In genomic region chr20:297098-297924, GRCh38 we compare ENCODE assay signal across 8 cellular contexts. TPM values are rescaled to one million over a fixed set of nuclear protein-coding genes. Genes with fewer than 3 reads are reported as not detected.
DNase-seq lines count a peak whose midpoint lies in the region; ATAC-seq, FAIRE-seq and TF ChIP-seq lines count a peak whose summit lies in the region.

Gene ZCCHC3, plus strand, starts transcription at chr20:297570. Its CDS starts 17 bp downstream, at chr20:297587.

- H3K27me3 Mint-ChIP-seq in T-cell, result no peaks in the 10 kb centered on the region

- peak within 1 kb of the TSS; percentile 99 for H3K4me3 Mint-ChIP-seq in T-cell

- CTCF ChIA-PET in T-cell (lab: Charles Lee), result interaction anchor here in 1 of 2 donors (0.6 to 2.9 kb wide), 3 partner anchors 24 to 28 kb away, joined by 3 to 11 read pairs (median 4); partner anchors contain the start of gene SOX12

- peak in 3 of 6 experiments; percentile 8 to 21 (median 12) for TF ChIP-seq CTCF in upper lobe of left lung (IDR thresholded peaks at IDR 0.05)

- peaks cover 40 to 58% (median 43%) of the 10 kb centered on the region in 3 donors for H3K4me1 Mint-ChIP-seq in T-cell

- peak; percentile 82 for TF ChIP-seq POLR2A in GM12891 (IDR thresholded peaks at IDR 0.05; ENCODE audit: low read depth, low read length)
- peak in 3 of 4 donors; percentile 68 to 81 (median 72) for TF ChIP-seq POLR2A in upper lobe of left lung (IDR thresholded peaks at IDR 0.05)

- peak; percentile 79 for ATAC-seq in HG02759 (IDR thresholded peaks at IDR 0.05; ENCODE audit: unreplicated experiment)
- peak; percentile 80 to 90 (median 84) for ATAC-seq in T-cell (replicated peaks in 1 of 4)
- peak; percentile 94 to 95 for ATAC-seq in upper lobe of left lung (ENCODE audit: low FRiP score in 2 of 2)

- H3K36me3 Mint-ChIP-seq in T-cell, result peaks cover 6% of the 10 kb centered on the region

- WGBS in upper lobe of left lung, 2 donors, result 0 to 1% methylated on average over 63 to 99 of the region's 99 CpGs

- H3K9ac ChIP-seq in adipocyte (ENCODE audit: low read length), result peak within 1 kb of the TSS; percentile 98

- no peaks in the 10 kb centered on the region for H3K9me3 ChIP-seq in adipocyte (ENCODE audit: control insufficient read depth, low read length)
- H3K9me3 ChIP-seq in upper lobe of left lung, result no peaks in the 10 kb centered on the region

- H3K4me3 ChIP-seq in adipocyte (ENCODE audit: low read length) (peak within 1 kb of the TSS; percentile 97), upper lobe of left lung (peak within 1 kb of the TSS; percentile 79 to 92 (median 86))

- H3K27ac Mint-ChIP-seq in T-cell, result peak within 1 kb of the TSS; percentile 99

- DNase-seq in GM12891 (ENCODE audit: insufficient read length, low spot score) (peak; percentile 85), NCI-H1417 (lab: John Stamatoyannopoulos, UW) (peak; percentile 96 to 98 (median 97)), T-cell (peak; percentile 66 to 84 (median 76)), adipocyte (ENCODE audit: low read depth) (peak; percentile 99), cardiac septum (ENCODE audit: low spot score) (peak; percentile 92), posterior cingulate gyrus (peak; percentile 59 to 95 (median 75)), upper lobe of left lung (peak; percentile 90 to 96)

- H3K9me3 Mint-ChIP-seq in T-cell, result no peaks in the 10 kb centered on the region

- H3K36me3 ChIP-seq in adipocyte (ENCODE audit: control insufficient read depth, insufficient read depth, low read length, severe bottlenecking), result no peaks in the 10 kb centered on the region
- H3K36me3 ChIP-seq in upper lobe of left lung, result no peaks in the 10 kb centered on the region

- TF ChIP-seq EP300 in upper lobe of left lung (IDR thresholded peaks at IDR 0.05), result no peak

- intact Hi-C loops in cardiac septum (cut with DNase I), result loop anchor here (2.0 kb wide), 1 partner anchor 29 kb away; no protein-coding TSS in a partner anchor
- intact Hi-C loops in posterior cingulate gyrus (cut with DNase I), result no loop called here

- peak within 1 kb of the TSS; percentile 94 to 100 (median 99) for H3K27ac ChIP-seq in upper lobe of left lung

- FAIRE-seq in GM12891 (lab: Jason Lieb, UNC), result peak; percentile 74

- POLR2A ChIA-PET in T-cell (lab: Charles Lee), result interaction anchor here (0.6 to 0.8 kb wide), 2 partner anchors 13 to 27 kb away, joined by 5 to 6 read pairs; no protein-coding TSS in a partner anchor

- H3K27me3 ChIP-seq in adipocyte (replicated peaks; ENCODE audit: control insufficient read depth, insufficient read depth, low read length), result no peaks in the 10 kb centered on the region
- no peaks in the 10 kb centered on the region for H3K27me3 ChIP-seq in upper lobe of left lung

- peaks cover 34% of the 10 kb centered on the region for H3K4me1 ChIP-seq in adipocyte (ENCODE audit: control insufficient read depth, insufficient read depth, low read length)
- H3K4me1 ChIP-seq in upper lobe of left lung, result peaks cover 34 to 48% (median 36%) of the 10 kb centered on the region in 4 donors

TF ChIP-seq in GM12891, 5 proteins besides CTCF, POLR2A, EP300 and RAD21:
- TF ChIP-seq SPI1 (IDR thresholded peaks at IDR 0.05; ENCODE audit: low read depth, low read length), result no peak
- TF ChIP-seq PAX5 (IDR thresholded peaks at IDR 0.05; ENCODE audit: insufficient read depth, low read length, severe bottlenecking), result peak; percentile 6
- peak; percentile 96 for TF ChIP-seq TAF1 (IDR thresholded peaks at IDR 0.05; ENCODE audit: low read depth, low read length)
- peak; percentile 29; the same call in 1 of the 2 replicates for TF ChIP-seq POU2F2 (IDR thresholded peaks at IDR 0.05; ENCODE audit: low read depth, low read length)
- TF ChIP-seq POLR2AphosphoS5 (IDR thresholded peaks at IDR 0.05; ENCODE audit: low read depth, low read length), result peak; percentile 59

RNA-seq across cellular contexts. Expression of gene ZCCHC3, which starts in this region (rescaled TPM):
- 14.4 TPM for polyA plus RNA-seq in GM12891 (2012; ENCODE audit: low read depth, missing spikeins)
- total RNA-seq in T-cell (10 to 100 TPM; 16.7 to 30.2 (median 27.3) TPM), cardiac septum (10.4 TPM), upper lobe of left lung (10 to 100 TPM; 14.2 to 18.5 (median 17.3) TPM)

Comparison
In these comparisons a context has a peak if more than half of its experiments do, and no peak if none do; other contexts are left out.
1. Peak in every context shown above with its lines: DNase-seq, ATAC-seq, H3K4me3 ChIP-seq and H3K27ac ChIP-seq.